In the genomic region with DNA sequence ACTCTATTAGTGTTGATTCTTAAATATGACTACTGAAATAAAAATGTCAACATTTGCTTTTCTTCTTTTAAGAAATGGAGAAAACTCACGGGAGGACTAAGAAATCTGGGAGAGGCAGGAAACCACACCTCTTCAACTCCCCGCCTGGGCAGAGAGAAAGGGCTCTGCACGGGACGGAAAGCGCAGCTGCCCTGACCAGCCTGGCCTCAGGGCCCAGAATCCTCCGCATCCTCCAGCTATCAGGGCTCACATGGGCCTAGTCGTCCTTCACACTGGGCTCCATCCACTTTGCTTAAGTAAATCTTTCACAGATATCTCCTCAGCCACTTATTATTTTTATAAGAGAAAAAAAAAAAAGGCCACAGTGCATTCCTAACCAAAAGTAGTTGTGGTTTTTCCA, we compare ENCODE assay signal across 24 cellular contexts.
DNase-seq lines count a peak whose midpoint lies in the region; ATAC-seq, FAIRE-seq and TF ChIP-seq lines count a peak whose summit lies in the region.
"Had no signal": no experiment of that assay in that cellular context is flagged by ENCODE, and none has a peak within 500 bp of the region (broad histone marks: within the 10 kb centered on the region; RNA-seq: fewer than 3 reads in every experiment).

No MANE protein-coding gene starts in this region.

- in situ Hi-C loops in K562 (cut with MboI) = no loop called here

- H3K36me3 Mint-ChIP-seq in stimulated activated naive B cell treated with anti-CD40 and anti-IgM and Interleukin-4, amounts not matched to agents 10 μg/mL and 1 μg/mL and 100 μg/mL, for 72 hours = no peaks in the 10 kb centered on the region
- H3K36me3 Mint-ChIP-seq: CD14-positive monocyte; CD8-positive, alpha-beta memory T cell had no signal

- no peaks in the 10 kb centered on the region for H3K4me1 Mint-ChIP-seq in stimulated activated naive B cell treated with anti-CD40 and anti-IgM and Interleukin-4, amounts not matched to agents 10 μg/mL and 1 μg/mL and 100 μg/mL, for 72 hours
- H3K4me1 Mint-ChIP-seq: CD14-positive monocyte; CD8-positive, alpha-beta memory T cell had no signal

- no peak overlapping the region for H3K4me3 Mint-ChIP-seq in stimulated activated naive B cell treated with anti-CD40 and anti-IgM and Interleukin-4, amounts not matched to agents 10 μg/mL and 1 μg/mL and 100 μg/mL, for 72 hours
- H3K4me3 Mint-ChIP-seq: CD14-positive monocyte; CD4-positive, alpha-beta T cell; CD8-positive, alpha-beta memory T cell had no signal

- H3K36me3 ChIP-seq in K562 (ENCODE audit: control insufficient read depth, insufficient read depth, low read length) = no peaks in the 10 kb centered on the region
- H3K36me3 ChIP-seq: BE2C; BLaER1 treated with 17β-estradiol and CSF1 and Interleukin-3, amounts not matched to agents 10 nM and 100 nM had no signal

- H3K4me2 ChIP-seq in K562 (ENCODE audit: insufficient read depth, low read length) = no peak overlapping the region
- H3K4me2 ChIP-seq: BLaER1 treated with 17β-estradiol and CSF1 and Interleukin-3, amounts not matched to agents 10 nM and 100 nM had no signal

- no peaks in the 10 kb centered on the region for H3K4me1 ChIP-seq in K562 (replicated peaks in 1 of 2; ENCODE audit: control insufficient read depth in 2 of 2, insufficient read depth in 2 of 2, low read length in 2 of 2)
- H3K4me1 ChIP-seq: BE2C; BLaER1 treated with 17β-estradiol and CSF1 and Interleukin-3, amounts not matched to agents 10 nM and 100 nM had no signal

- CTCF ChIA-PET in K562 (lab: Yijun Ruan, JAX; ENCODE audit: low intra/inter-chr PET ratio) = no interaction called here

- no peaks in the 10 kb centered on the region for H3K9me3 ChIP-seq in K562 (replicated peaks; ENCODE audit: control insufficient read depth, insufficient read depth, low read depth, low read length)
- H3K9me3 ChIP-seq: BE2C had no signal

- no peak for TF ChIP-seq POLR2A in K562 (conservative IDR thresholded peaks at IDR 0.05)

- H2AFZ ChIP-seq in K562 (ENCODE audit: low read depth, low read length) = no peak overlapping the region

- H3K79me2 ChIP-seq in K562 (ENCODE audit: control insufficient read depth, insufficient read depth, low read length) = no peaks in the 10 kb centered on the region

- H3K4me3 ChIP-seq in K562 = no peak overlapping the region
- H3K4me3 ChIP-seq: BLaER1 treated with 17β-estradiol and CSF1 and Interleukin-3, amounts not matched to agents 10 nM and 100 nM; GM12878 had no signal

- under 1% methylated on average over 7 of the region's 7 CpGs for WGBS in K562 (ENCODE audit: insufficient coverage, low coverage, missing lambda C conversion rate)

- no peak for FAIRE-seq in K562 (lab: Jason Lieb, UNC)
- FAIRE-seq: D721Med, GM12878, GM19239, H54 had no signal

- no peak for TF ChIP-seq EP300 in K562 (IDR thresholded peaks at IDR 0.05; ENCODE audit: low read length)

- intact Hi-C loops in K562 (cut with micrococcal nuclease) = no loop called here

- ATAC-seq in K562 (peak; percentile 57; the same call in 1 of the 3 replicates), HG02642 (IDR thresholded peaks at IDR 0.05; ENCODE audit: poor library complexity, unreplicated experiment) (no peak)
- no peak for ATAC-seq in stimulated activated naive B cell treated with anti-CD40 and anti-IgM and Interleukin-4, amounts not matched to agents 10 μg/mL and 1 μg/mL and 100 μg/mL, for 72 hours (replicated peaks)
- ATAC-seq: GM12878 had no signal

- no peaks in the 10 kb centered on the region for H4K20me1 ChIP-seq in K562 (replicated peaks; ENCODE audit: control insufficient read depth, insufficient read depth, low read length)
- H4K20me1 ChIP-seq: BLaER1 treated with 17β-estradiol and CSF1 and Interleukin-3, amounts not matched to agents 10 nM and 100 nM had no signal

- no peak for TF ChIP-seq RAD21 in K562 (CRISPR knock-in tag; conservative IDR thresholded peaks at IDR 0.05 in 1 of 2, IDR thresholded peaks at IDR 0.05 in 1 of 2)

- H3K27ac ChIP-seq in K562 (ENCODE audit: extremely low read depth, low read depth, low read length) = no peak overlapping the region
- H3K27ac ChIP-seq: BLaER1 treated with 17β-estradiol and CSF1 and Interleukin-3, amounts not matched to agents 10 nM and 100 nM had no signal

- TF ChIP-seq CTCF in K562 (IDR thresholded peaks at IDR 0.05 in 2 of 3, conservative IDR thresholded peaks at IDR 0.05 in 1 of 3; ENCODE audit: insufficient read depth in 2 of 3, low read depth in 1 of 3, low read length in 3 of 3) = no peak

- POLR2A ChIA-PET in K562 (lab: Yijun Ruan, JAX) = no interaction called here

- H3K9me1 ChIP-seq in K562 (ENCODE audit: control insufficient read depth, insufficient read depth, low read length) = no peaks in the 10 kb centered on the region

- DNase-seq in AG20443 (ENCODE audit: low spot score) (peak; percentile 31), K562 (ENCODE audit: extremely low read depth in 1 of 4, low spot score in 3 of 4) (no peak), iPS-NIHi7 (ENCODE audit: extremely low spot score) (peak; percentile 27), A172 (ENCODE audit: low spot score) (no peak), NCI-H524 treated with DMSO at 0.1 percent for 48 hours (lab: John Stamatoyannopoulos, UW) (no peak)
- no peak for DNase-seq in stimulated activated naive B cell treated with anti-CD40 and anti-IgM and Interleukin-4, amounts not matched to agents 10 μg/mL and 1 μg/mL and 100 μg/mL, for 72 hours
- DNase-seq: 8988T; AML-193; BE2C; CD4-positive, alpha-beta T cell; CD8-positive, alpha-beta memory T cell; DMS 273 treated with DMSO at 0.1 percent for 48 hours; DMS79; EL; GDM1; GOT3; HCEC 1CT had no signal

- no peak overlapping the region for H3K27ac Mint-ChIP-seq in stimulated activated naive B cell treated with anti-CD40 and anti-IgM and Interleukin-4, amounts not matched to agents 10 μg/mL and 1 μg/mL and 100 μg/mL, for 72 hours
- H3K27ac Mint-ChIP-seq: CD14-positive monocyte; CD4-positive, alpha-beta T cell; CD8-positive, alpha-beta memory T cell had no signal

- no TSS peak for BruUV-seq in K562 (replicated peaks; lab: Mats Ljungman, UMichigan)

- no peaks in the 10 kb centered on the region for H3K9me3 Mint-ChIP-seq in stimulated activated naive B cell treated with anti-CD40 and anti-IgM and Interleukin-4, amounts not matched to agents 10 μg/mL and 1 μg/mL and 100 μg/mL, for 72 hours
- H3K9me3 Mint-ChIP-seq: CD4-positive, alpha-beta T cell had no signal

- peaks cover 0 to 16% of the 10 kb centered on the region in 2 experiments; a peak in 3 of 5 replicates for H3K27me3 ChIP-seq in K562 (ENCODE audit: control insufficient read depth in 2 of 2, insufficient read depth in 2 of 2, low read length in 2 of 2)
- H3K27me3 ChIP-seq: BE2C; BLaER1 treated with 17β-estradiol and CSF1 and Interleukin-3, amounts not matched to agents 10 nM and 100 nM had no signal

- H3K9ac ChIP-seq in K562 (ENCODE audit: insufficient read depth in 1 of 2, low read depth in 2 of 2, low read length in 2 of 2) = no peak overlapping the region
- H3K9ac ChIP-seq: BLaER1 treated with 17β-estradiol and CSF1 and Interleukin-3, amounts not matched to agents 10 nM and 100 nM had no signal

- peaks cover 3 to 11% of the 10 kb centered on the region in 2 donors for H3K27me3 Mint-ChIP-seq in stimulated activated naive B cell treated with anti-CD40 and anti-IgM and Interleukin-4, amounts not matched to agents 10 μg/mL and 1 μg/mL and 100 μg/mL, for 72 hours

TF ChIP-seq in K562, 482 proteins besides CTCF, POLR2A, EP300 and RAD21 (continues in another document):
- no peak for TF ChIP-seq ARID3A (IDR thresholded peaks at IDR 0.05; ENCODE audit: borderline replicate concordance, low read depth, low read length)

Comparison
In these comparisons a context has a peak if more than half of its experiments do, and no peak if none do; other contexts are left out.
1. DNase-seq: peak in AG20443 (single experiment) and iPS-NIHi7 (single experiment); none in K562 (0 of 4), A172 (single experiment), stimulated activated naive B cell treated with anti-CD40 and anti-IgM and Interleukin-4, amounts not matched to agents 10 μg/mL and 1 μg/mL and 100 μg/mL, for 72 hours (single experiment) and NCI-H524 treated with DMSO at 0.1 percent for 48 hours (single experiment).